ENCODE assay signal across 8 cellular contexts in genomic region chr1:234603221-234604204, GRCh38. TPM values are rescaled to one million over a fixed set of nuclear protein-coding genes. Genes with fewer than 3 reads are reported as not detected.
A peak's percentile ranks its signal among the peaks of the same experiment; 100 is the strongest.
DNase-seq lines count a peak whose midpoint lies in the region; ATAC-seq, FAIRE-seq and TF ChIP-seq lines count a peak whose summit lies in the region.

No MANE protein-coding gene starts in this region.

- H3K79me2 ChIP-seq in DND-41 (ENCODE audit: insufficient read depth, low read length) (peaks cover 75% of the 10 kb centered on the region), MM.1S (ENCODE audit: low read length) (peaks cover 66% of the 10 kb centered on the region), K562 (ENCODE audit: control insufficient read depth, insufficient read depth, low read length) (peaks cover 64% of the 10 kb centered on the region)

- H3K4me3 ChIP-seq in DND-41 (ENCODE audit: low read depth in 1 of 2, low read length in 2 of 2): peak overlapping the region in 1 of 2 experiments; percentile 69; a peak in 2 of 4 replicates
- H3K4me3 ChIP-seq in MM.1S (ENCODE audit: low read length): no peak overlapping the region
- peak overlapping the region; percentile 69 for H3K4me3 ChIP-seq in K562
- H3K4me3 ChIP-seq in vagina: peak overlapping the region; percentile 86 to 90

- no TSS peak for BruUV-seq in K562 (replicated peaks; lab: Mats Ljungman, UMichigan)

- no peaks in the 10 kb centered on the region for H3K9me2 ChIP-seq in MM.1S (replicated peaks; ENCODE audit: insufficient read depth, low read length)

- TF ChIP-seq RAD21 in K562 (CRISPR knock-in tag; conservative IDR thresholded peaks at IDR 0.05 in 1 of 2, IDR thresholded peaks at IDR 0.05 in 1 of 2): no peak

- H3K4me2 ChIP-seq in DND-41 (ENCODE audit: insufficient read depth, low read length) (peak overlapping the region; percentile 90), MM.1S (ENCODE audit: low read depth, low read length) (peak overlapping the region; percentile 100; the same call in 1 of the 2 replicates), K562 (ENCODE audit: insufficient read depth, low read length) (peak overlapping the region; percentile 94)

- intact Hi-C loops in K562 (cut with micrococcal nuclease) (loop anchor here (5.0 to 10.0 kb wide), 6 partner anchors 56 to 901 kb away; partner anchors contain the start of genes B3GALNT2 and COA6), vagina (cut with DNase I) (loop anchor here (5.0 kb wide), 1 partner anchor 101 kb away; no protein-coding TSS in a partner anchor)

- peak overlapping the region; percentile 73 for H3K4me3 Mint-ChIP-seq in memory B cell

- H2AFZ ChIP-seq in DND-41 (ENCODE audit: low read depth, low read length) (no peak overlapping the region), MM.1S (ENCODE audit: low read length) (no peak overlapping the region), K562 (ENCODE audit: low read depth, low read length) (peak overlapping the region; percentile 59; the same call in 1 of the 2 replicates)

- ATAC-seq in DND-41 (ENCODE audit: insufficient read depth, low read depth): no peak
- peak; percentile 0; the same call in 1 of the 3 replicates for ATAC-seq in K562
- ATAC-seq in memory B cell (ENCODE audit: low read depth): no peak
- ATAC-seq in HG03039 (IDR thresholded peaks at IDR 0.05; ENCODE audit: unreplicated experiment): no peak
- no peak for ATAC-seq in GM18517 (IDR thresholded peaks at IDR 0.05; ENCODE audit: unreplicated experiment)

- H3K9me3 Mint-ChIP-seq in memory B cell: no peaks in the 10 kb centered on the region

- no peak for TF ChIP-seq EP300 in K562 (IDR thresholded peaks at IDR 0.05; ENCODE audit: low read length)

- peak overlapping the region; percentile 83 for H3K27ac Mint-ChIP-seq in memory B cell

- H3K27me3 Mint-ChIP-seq in memory B cell: no peaks in the 10 kb centered on the region

- H3K9me3 ChIP-seq in DND-41 (ENCODE audit: insufficient read depth, low read length, severe bottlenecking): no peaks in the 10 kb centered on the region
- H3K9me3 ChIP-seq in MM.1S (replicated peaks; ENCODE audit: insufficient read depth, low read length): no peaks in the 10 kb centered on the region
- no peaks in the 10 kb centered on the region for H3K9me3 ChIP-seq in K562 (replicated peaks; ENCODE audit: control insufficient read depth, insufficient read depth, low read depth, low read length)
- no peaks in the 10 kb centered on the region for H3K9me3 ChIP-seq in vagina

- WGBS in K562 (ENCODE audit: insufficient coverage, low coverage, missing lambda C conversion rate): under 1% methylated on average over 6 of the region's 6 CpGs

- H3K27ac ChIP-seq in DND-41 (ENCODE audit: low read length): peak overlapping the region; percentile 60
- peak overlapping the region; percentile 94; the same call in 1 of the 2 replicates for H3K27ac ChIP-seq in MM.1S (ENCODE audit: low read length)
- peak overlapping the region; percentile 90 for H3K27ac ChIP-seq in K562 (ENCODE audit: extremely low read depth, low read depth, low read length)
- peak overlapping the region; percentile 100 for H3K27ac ChIP-seq in vagina

- H3K4me1 ChIP-seq in DND-41 (ENCODE audit: insufficient read depth, low read length) (peaks cover 92% of the 10 kb centered on the region), MM.1S (ENCODE audit: low read length) (peaks cover 66% of the 10 kb centered on the region), K562 (replicated peaks in 1 of 2; ENCODE audit: control insufficient read depth in 2 of 2, insufficient read depth in 2 of 2, low read length in 2 of 2) (peaks cover 30 to 56% of the 10 kb centered on the region in 2 experiments), vagina (peaks cover 75% of the 10 kb centered on the region)

- POLR2A ChIA-PET in K562 (lab: Yijun Ruan, JAX): interaction anchor here (0.6 to 3.2 kb wide), 27 partner anchors 10 to 490 kb away, joined by 3 to 25 read pairs (median 4); no protein-coding TSS in a partner anchor

- no peak for DNase-seq in DND-41
- DNase-seq in MM.1S: no peak
- peak in 2 of 4 experiments; percentile 49 to 62 for DNase-seq in K562 (ENCODE audit: extremely low read depth in 1 of 4, low spot score in 3 of 4)
- DNase-seq in memory B cell (ENCODE audit: low spot score in 2 of 2): no peak
- DNase-seq in vagina (ENCODE audit: extremely low spot score in 2 of 2): peak in 1 of 2 donors; percentile 4
- no peak for DNase-seq in NCI-H526 treated with DMSO at 0.1 percent for 48 hours (lab: John Stamatoyannopoulos, UW)

- H3K27me3 ChIP-seq in DND-41 (ENCODE audit: insufficient read depth, low read length, poor library complexity) (no peaks in the 10 kb centered on the region), MM.1S (replicated peaks; ENCODE audit: insufficient read depth, low read length) (no peaks in the 10 kb centered on the region), K562 (ENCODE audit: control insufficient read depth in 2 of 2, insufficient read depth in 2 of 2, low read length in 2 of 2) (no peaks in the 10 kb centered on the region), vagina (no peaks in the 10 kb centered on the region)

- H4K20me1 ChIP-seq in DND-41 (ENCODE audit: insufficient read depth, low read length) (peaks cover 55% of the 10 kb centered on the region), MM.1S (ENCODE audit: insufficient read depth, low read length) (peaks cover 12% of the 10 kb centered on the region; the same call in 1 of the 2 replicates), K562 (replicated peaks; ENCODE audit: control insufficient read depth, insufficient read depth, low read length) (peaks cover 29% of the 10 kb centered on the region; the same call in 1 of the 2 replicates)

- in situ Hi-C loops in K562 (cut with MboI): no loop called here

- peaks cover 46% of the 10 kb centered on the region for H3K4me1 Mint-ChIP-seq in memory B cell

- TF ChIP-seq POLR2A in K562 (conservative IDR thresholded peaks at IDR 0.05) (no peak), vagina (IDR thresholded peaks at IDR 0.05) (no peak)

- peaks cover 91% of the 10 kb centered on the region for H3F3A ChIP-seq in MM.1S (ENCODE audit: insufficient read depth, low read length)

- TF ChIP-seq CTCF in DND-41 (IDR thresholded peaks at IDR 0.05; ENCODE audit: borderline replicate concordance, extremely low read depth, low read length, poor library complexity, severe bottlenecking): no peak
- no peak for TF ChIP-seq CTCF in MM.1S (IDR thresholded peaks at IDR 0.05; ENCODE audit: low read length)
- TF ChIP-seq CTCF in K562 (IDR thresholded peaks at IDR 0.05 in 2 of 3, conservative IDR thresholded peaks at IDR 0.05 in 1 of 3; ENCODE audit: insufficient read depth in 2 of 3, low read depth in 1 of 3, low read length in 3 of 3): no peak
- TF ChIP-seq CTCF in vagina (IDR thresholded peaks at IDR 0.05): no peak

- H3K9ac ChIP-seq in DND-41 (ENCODE audit: low read depth, low read length) (peak overlapping the region; percentile 94), MM.1S (ENCODE audit: low read length) (no peak overlapping the region), K562 (ENCODE audit: insufficient read depth in 1 of 2, low read depth in 2 of 2, low read length in 2 of 2) (peak overlapping the region in 1 of 2 experiments; percentile 93; a peak in 2 of 4 replicates)

- CTCF ChIA-PET in K562 (lab: Yijun Ruan, JAX; ENCODE audit: low intra/inter-chr PET ratio): interaction anchor here (1.2 to 1.5 kb wide), 2 partner anchors 59 to 104 kb away, joined by 3 to 8 read pairs; no protein-coding TSS in a partner anchor

- FAIRE-seq in K562 (lab: Jason Lieb, UNC): no peak

- H3K36me3 Mint-ChIP-seq in memory B cell: peaks cover 25% of the 10 kb centered on the region

- H3K36me3 ChIP-seq in DND-41 (ENCODE audit: insufficient read depth, low read length): peaks cover 58% of the 10 kb centered on the region
- H3K36me3 ChIP-seq in MM.1S (replicated peaks; ENCODE audit: insufficient read depth, low read length): peaks cover 9% of the 10 kb centered on the region
- H3K36me3 ChIP-seq in K562 (ENCODE audit: control insufficient read depth, insufficient read depth, low read length): peaks cover 56% of the 10 kb centered on the region
- H3K36me3 ChIP-seq in vagina: peaks cover 0 to 22% of the 10 kb centered on the region in 2 donors

- no peaks in the 10 kb centered on the region for H3K9me1 ChIP-seq in K562 (ENCODE audit: control insufficient read depth, insufficient read depth, low read length)

TF ChIP-seq in K562, 482 proteins besides CTCF, POLR2A, EP300 and RAD21 (continues in another document):
- TF ChIP-seq POLR2G (IDR thresholded peaks at IDR 0.05; ENCODE audit: low read depth, low read length) (peak; percentile 35; the same call in 1 of the 2 replicates), ATF7 (IDR thresholded peaks at IDR 0.05) (peak; percentile 67)

RNA-seq across cellular contexts. Expression of gene IRF2BP2, which starts 6.5 kb away (rescaled TPM):
- total RNA-seq in K562 (2011; cell fraction: chromatin; rRNA removed; ENCODE audit: low replicate concordance): 23.6 and 29.2 TPM in 2 replicates
- 17.0 and 26.0 TPM in 2 replicates for total RNA-seq in K562 (2011; cell fraction: nucleolus; rRNA removed)
- total RNA-seq in K562 (2011; cell fraction: nucleoplasm; rRNA removed): 17.2 and 26.8 TPM in 2 replicates
- total RNA-seq in K562 (2014; rRNA removed) (24.4 and 38.8 TPM in 2 replicates), K562 (2014; rRNA removed; fragmentation: Illumina TruSeq; extraction: Trizol) (18.4 and 22.1 TPM in 2 replicates), K562 (2015; rRNA removed; fragmentation: Illumina TruSeq; extraction: Trizol) (35.3 and 39.1 TPM in 2 replicates), K562 (2021) (68.4 and 68.6 TPM in 2 replicates), vagina (72.9 TPM)
- polyA plus RNA-seq in K562 (2011; rRNA removed) (7.7 and 18.0 TPM in 2 replicates), K562 (2014; fragmentation: Illumina TruSeq; extraction: Trizol) (47.0 and 60.0 TPM in 2 replicates), K562 (2014; fragmentation: Nextera tagmentation; extraction: Ambion mirVana) (10 to 100 TPM; 11.4 to 18.2 TPM), K562 (2014; rRNA removed) (19.0 and 30.4 TPM in 2 replicates)
- 12.4 and 22.0 TPM in 2 replicates for polyA plus RNA-seq in K562 (2011; cell fraction: cytosol; rRNA removed)
- polyA plus RNA-seq in K562 (2011; cell fraction: nucleus; rRNA removed): 73.6 and 97.0 TPM in 2 replicates
- polyA plus RNA-seq in K562 (2012): 38.3 and 116 TPM in 2 replicates
- 10.8 and 16.9 TPM in 2 replicates for polyA minus RNA-seq in K562 (2011; rRNA and poly(A)+ RNA removed)
- 43.5 and 61.6 TPM in 2 replicates for polyA minus RNA-seq in K562 (2011; cell fraction: cytosol; rRNA and poly(A)+ RNA removed)
- 22.5 and 41.3 TPM in 2 replicates for polyA minus RNA-seq in K562 (2011; cell fraction: nucleus; rRNA and poly(A)+ RNA removed)
